ENCODE assay signal across 20 cellular contexts in the genomic region with DNA sequence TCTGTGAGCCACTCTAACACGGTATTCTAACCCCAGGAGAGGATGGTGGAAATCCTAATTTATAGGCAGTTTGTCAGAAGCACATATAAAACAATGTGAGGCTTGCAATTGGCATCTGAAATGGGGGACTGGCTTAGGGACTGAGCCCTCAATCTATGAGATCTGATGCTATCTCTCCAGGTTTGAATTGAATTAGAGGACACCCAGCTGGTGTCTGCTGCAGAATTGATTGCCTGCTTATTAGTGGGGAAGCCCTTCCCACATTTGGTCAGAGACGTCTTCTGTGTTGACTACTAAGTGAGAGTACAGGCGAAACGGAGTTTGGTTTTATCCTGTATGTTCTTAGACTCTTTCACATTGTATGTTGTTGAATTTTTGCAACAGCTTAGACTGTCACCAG. TPM values are rescaled to one million over a fixed set of nuclear protein-coding genes. Genes with fewer than 3 reads are reported as not detected.
DNase-seq lines count a peak whose midpoint lies in the region; TF ChIP-seq lines count a peak whose summit lies in the region.
"Had no signal": no experiment of that assay in that cellular context is flagged by ENCODE, and none has a peak within 500 bp of the region (broad histone marks: within the 10 kb centered on the region; RNA-seq: fewer than 3 reads in every experiment).

No MANE protein-coding gene starts in this region.

- CTCF ChIA-PET in activated naive CD4-positive, alpha-beta T cell treated with anti-CD3 and anti-CD28 coated beads for 36 hours (lab: Charles Lee) = no interaction called here

- no peak overlapping the region for H3K4me3 Mint-ChIP-seq in activated naive CD4-positive, alpha-beta T cell treated with anti-CD3 and anti-CD28 coated beads for 36 hours
- H3K4me3 Mint-ChIP-seq: CD8-positive, alpha-beta T cell; T-helper 1 cell treated with Interleukin-12 subunit alpha and Interleukin-12 subunit beta and Interleukin-4 antibody, amounts not matched to agents 30 μg/mL and 1 μg/mL, for 36 hours had no signal

- H3K9me3 ChIP-seq in subcutaneous abdominal adipose tissue (ENCODE audit: control insufficient read depth in 5 of 5, low read length in 5 of 5) = no peaks in the 10 kb centered on the region
- H3K9me3 ChIP-seq: SJCRH30 had no signal

- no peaks in the 10 kb centered on the region for H3K9me3 Mint-ChIP-seq in activated naive CD4-positive, alpha-beta T cell treated with anti-CD3 and anti-CD28 coated beads for 36 hours
- H3K9me3 Mint-ChIP-seq: CD8-positive, alpha-beta T cell had no signal

- intact Hi-C loops in activated naive CD4-positive, alpha-beta T cell treated with anti-CD3 and anti-CD28 coated beads for 36 hours (cut with micrococcal nuclease) = no loop called here

- H3K27me3 Mint-ChIP-seq in activated naive CD4-positive, alpha-beta T cell treated with anti-CD3 and anti-CD28 coated beads for 36 hours (ENCODE audit: low read depth) = no peaks in the 10 kb centered on the region

- H3K27ac Mint-ChIP-seq in activated naive CD4-positive, alpha-beta T cell treated with anti-CD3 and anti-CD28 coated beads for 36 hours = no peak overlapping the region
- H3K27ac Mint-ChIP-seq: CD8-positive, alpha-beta T cell; T-helper 1 cell treated with Interleukin-12 subunit alpha and Interleukin-12 subunit beta and Interleukin-4 antibody, amounts not matched to agents 30 μg/mL and 1 μg/mL, for 36 hours had no signal

- TF ChIP-seq CTCF in VCaP (conservative IDR thresholded peaks at IDR 0.05) (no peak), GM13976 (IDR thresholded peaks at IDR 0.05; ENCODE audit: borderline replicate concordance, control extremely low read depth, extremely low read depth, insufficient read depth, missing control alignments) (no peak)

- H3K27ac ChIP-seq in VCaP (peak overlapping the region; percentile 98), subcutaneous abdominal adipose tissue (ENCODE audit: low read depth, low read length) (peak overlapping the region; percentile 66)
- H3K27ac ChIP-seq: 22Rv1; BLaER1 treated with 17β-estradiol and CSF1 and Interleukin-3, amounts not matched to agents 10 nM and 100 nM; SJCRH30 had no signal

- peaks cover 9% of the 10 kb centered on the region for H3K4me1 Mint-ChIP-seq in activated naive CD4-positive, alpha-beta T cell treated with anti-CD3 and anti-CD28 coated beads for 36 hours (ENCODE audit: low read depth)

- DNase-seq in DMS153 (lab: John Stamatoyannopoulos, UW) = peak; percentile 13
- DNase-seq in DMS153 treated with DMSO at 0.1 percent for 48 hours (lab: John Stamatoyannopoulos, UW; ENCODE audit: unreplicated experiment) = no peak
- DNase-seq in NCI-H146 treated with DMSO at 0.1 percent for 48 hours (lab: John Stamatoyannopoulos, UW; ENCODE audit: unreplicated experiment) = peak; percentile 71
- DNase-seq in activated naive CD4-positive, alpha-beta T cell treated with anti-CD3 and anti-CD28 coated beads for 36 hours = no peak
- DNase-seq in D341Med (ENCODE audit: low spot score) = no peak
- DNase-seq in GM13976 (ENCODE audit: low spot score) = no peak
- DNase-seq: CD8-positive, alpha-beta T cell; GDM1; IMR-90; NCI-H1930; NCI-H2227 treated with DMSO at 0.1 percent for 48 hours; NCI-H524 treated with DMSO at 0.1 percent for 48 hours; OCI-M1; SJCRH30 had no signal

- H3K27me3 ChIP-seq in subcutaneous abdominal adipose tissue (ENCODE audit: control insufficient read depth in 5 of 5, insufficient read depth in 4 of 5, low read length in 5 of 5) = no peaks in the 10 kb centered on the region
- H3K27me3 ChIP-seq: BLaER1 treated with 17β-estradiol and CSF1 and Interleukin-3, amounts not matched to agents 10 nM and 100 nM; SJCRH30 had no signal

- in situ Hi-C loops in GM13976 (cut with MboI; ENCODE audit: low sequenced_read_pairs, unreplicated experiment) = loop anchor here (10.0 kb wide), 1 partner anchor 367 kb away; no protein-coding TSS in a partner anchor

- H3K4me1 ChIP-seq in subcutaneous abdominal adipose tissue (ENCODE audit: control insufficient read depth in 5 of 5, insufficient read depth in 5 of 5, low read length in 5 of 5) = peaks cover 2 to 46% (median 23%) of the 10 kb centered on the region in 5 donors

- H3K36me3 ChIP-seq in subcutaneous abdominal adipose tissue (ENCODE audit: control insufficient read depth in 5 of 5, insufficient read depth in 5 of 5, low read length in 5 of 5) = no peaks in the 10 kb centered on the region
- H3K36me3 ChIP-seq: BLaER1 treated with 17β-estradiol and CSF1 and Interleukin-3, amounts not matched to agents 10 nM and 100 nM; SJCRH30 had no signal

- H3K4me3 ChIP-seq in subcutaneous abdominal adipose tissue (ENCODE audit: low read depth in 1 of 5, low read length in 5 of 5) = no peak overlapping the region
- H3K4me3 ChIP-seq: BLaER1 treated with 17β-estradiol and CSF1 and Interleukin-3, amounts not matched to agents 10 nM and 100 nM; SJCRH30 had no signal

- H3K9ac ChIP-seq in subcutaneous abdominal adipose tissue (ENCODE audit: low read length in 5 of 5) = no peak overlapping the region
- H3K9ac ChIP-seq: BLaER1 treated with 17β-estradiol and CSF1 and Interleukin-3, amounts not matched to agents 10 nM and 100 nM had no signal

- H3K36me3 Mint-ChIP-seq in activated naive CD4-positive, alpha-beta T cell treated with anti-CD3 and anti-CD28 coated beads for 36 hours (ENCODE audit: low read depth) = no peaks in the 10 kb centered on the region
- H3K36me3 Mint-ChIP-seq: CD8-positive, alpha-beta T cell had no signal

RNA-seq across cellular contexts. Expression of a gene that starts 13.6 kb away (rescaled TPM):
- not detected for total RNA-seq in activated naive CD4-positive, alpha-beta T cell treated with anti-CD3 and anti-CD28 coated beads for 36 hours
- total RNA-seq: CD8-positive, alpha-beta T cell; H1; IMR-90; SJCRH30 had no signal

RNA-seq across cellular contexts. Expression of a gene that starts 31.2 kb away (rescaled TPM):
- total RNA-seq in activated naive CD4-positive, alpha-beta T cell treated with anti-CD3 and anti-CD28 coated beads for 36 hours = 10 to 100 TPM; 37.9 to 43.8 TPM

RNA-seq across cellular contexts. Expression of a gene that starts 55.7 kb away (rescaled TPM):
- 10 to 100 TPM; 60.9 to 61.5 TPM for total RNA-seq in activated naive CD4-positive, alpha-beta T cell treated with anti-CD3 and anti-CD28 coated beads for 36 hours

Comparison
In these comparisons a context has a peak if more than half of its experiments do, and no peak if none do; other contexts are left out.
1. DNase-seq: peak in DMS153 (single experiment) and NCI-H146 treated with DMSO at 0.1 percent for 48 hours (single experiment); none in DMS153 treated with DMSO at 0.1 percent for 48 hours (single experiment), activated naive CD4-positive, alpha-beta T cell treated with anti-CD3 and anti-CD28 coated beads for 36 hours (single experiment), D341Med (single experiment) and GM13976 (single experiment).